Comparison of ENCODE assay signal across 24 cellular contexts in genomic region chr6:36491378-36491965, GRCh38. TPM values are rescaled to one million over a fixed set of nuclear protein-coding genes. Genes with fewer than 3 reads are reported as not detected.
DNase-seq lines count a peak whose midpoint lies in the region; ATAC-seq, FAIRE-seq and TF ChIP-seq lines count a peak whose summit lies in the region.
"Had no signal": no experiment of that assay in that cellular context is flagged by ENCODE, and none has a peak within 500 bp of the region (broad histone marks: within the 10 kb centered on the region; RNA-seq: fewer than 3 reads in every experiment).

No MANE protein-coding gene starts in this region.

- peaks cover 23% of the 10 kb centered on the region; the same call in 1 of the 2 replicates for H3K4me1 ChIP-seq in GM23338 (ENCODE audit: insufficient read depth)
- peaks cover 16% of the 10 kb centered on the region for H3K4me1 ChIP-seq in astrocyte (ENCODE audit: insufficient read depth, low read length)
- H3K4me1 ChIP-seq: BLaER1 had no signal

- FAIRE-seq in astrocyte (lab: Jason Lieb, UNC): no peak
- FAIRE-seq: islet of Langerhans had no signal

- H3K27me3 Mint-ChIP-seq in GM23338 (ENCODE audit: insufficient read depth, low read depth, poor library complexity) (peaks cover 4% of the 10 kb centered on the region), astrocyte (ENCODE audit: low read depth, unreplicated experiment) (no peaks in the 10 kb centered on the region)
- H3K27me3 Mint-ChIP-seq: activated B cell treated with CpG ODN at 0.5 μM for 24 hours; activated CD8-positive, alpha-beta memory T cell treated with anti-CD3 and anti-CD28 coated beads, Interleukin-2, amount 10 ng/mL, durations not matched to agents 7 days and 5 days; activated naive CD8-positive, alpha-beta T cell; memory B cell; T-cell had no signal

- H3F3A ChIP-seq in GM23338 (replicated peaks; ENCODE audit: low read depth): no peaks in the 10 kb centered on the region

- no peak overlapping the region for H3K27ac Mint-ChIP-seq in GM23338
- H3K27ac Mint-ChIP-seq in astrocyte (ENCODE audit: unreplicated experiment): no peak overlapping the region
- H3K27ac Mint-ChIP-seq: activated B cell treated with CpG ODN at 0.5 μM for 24 hours; activated CD8-positive, alpha-beta memory T cell treated with anti-CD3 and anti-CD28 coated beads, Interleukin-2, amount 10 ng/mL, durations not matched to agents 7 days and 5 days; memory B cell had no signal

- in situ Hi-C loops in Caki2 (cut with HindIII; ENCODE audit: low pct_unique_long_range_greater_than_20kb, low sequenced_read_pairs): no loop called here

- H3K79me2 ChIP-seq in GM23338 (replicated peaks; ENCODE audit: insufficient read depth) (no peaks in the 10 kb centered on the region), astrocyte (ENCODE audit: insufficient read depth, low read length) (no peaks in the 10 kb centered on the region)

- DNase-seq in Caki2 (ENCODE audit: low read depth) (peak; percentile 50), GM23338 (ENCODE audit: low spot score) (peak; percentile 60), astrocyte (ENCODE audit: low read depth) (peak; percentile 26), left kidney (ENCODE audit: low read depth, low spot score) (peak; percentile 15), GM10266 (ENCODE audit: extremely low spot score) (no peak), DMS153 (lab: John Stamatoyannopoulos, UW) (no peak)
- no peak for DNase-seq in stimulated activated CD4-positive, alpha-beta T cell treated with anti-CD3 and anti-CD28 coated beads, Interleukin-2, amount 100 ng/mL, for 24 hours
- DNase-seq: activated B cell treated with CpG ODN at 0.5 μM for 24 hours; activated CD8-positive, alpha-beta memory T cell treated with anti-CD3 and anti-CD28 coated beads, Interleukin-2, amount 10 ng/mL, durations not matched to agents 7 days and 5 days; DMS79; dorsolateral prefrontal cortex; NCI-H1436; NK-92 treated with Interleukin-12 subunit alpha and Interleukin-12 subunit beta, amount 100 ng/mL, for 24 hours; retina; stimulated activated CD4-positive, alpha-beta T cell treated with anti-CD3 and anti-CD28 coated beads, Interleukin-12 subunit alpha, Interleukin-12 subunit beta, amount 100 ng/mL, for 4 hours; T-cell had no signal

- H3K4me3 Mint-ChIP-seq in GM23338 (no peak overlapping the region), astrocyte (ENCODE audit: unreplicated experiment) (peak overlapping the region; percentile 17)
- H3K4me3 Mint-ChIP-seq: activated B cell treated with CpG ODN at 0.5 μM for 24 hours; activated CD8-positive, alpha-beta memory T cell treated with anti-CD3 and anti-CD28 coated beads, Interleukin-2, amount 10 ng/mL, durations not matched to agents 7 days and 5 days; activated naive CD8-positive, alpha-beta T cell; memory B cell; neural crest cell; stimulated activated effector memory CD8-positive, alpha-beta T cell treated with anti-CD3 and anti-CD28 coated beads, Interleukin-12 subunit alpha, Interleukin-12 subunit beta, amount 100 ng/mL, for 72 hours; T-cell had no signal

- H3K27ac ChIP-seq in GM23338 (ENCODE audit: low read depth): peak overlapping the region; percentile 14
- H3K27ac ChIP-seq in astrocyte (ENCODE audit: low read depth, low read length): no peak overlapping the region
- H3K27ac ChIP-seq: BLaER1, dorsolateral prefrontal cortex, tibial nerve had no signal

- H3K27me3 ChIP-seq in GM23338 (ENCODE audit: insufficient read depth) (no peaks in the 10 kb centered on the region), astrocyte (ENCODE audit: insufficient read depth, low read length) (no peaks in the 10 kb centered on the region)
- H3K27me3 ChIP-seq: BLaER1, dorsolateral prefrontal cortex, tibial nerve had no signal

- no peak overlapping the region for H3K4me2 ChIP-seq in GM23338
- no peak overlapping the region for H3K4me2 ChIP-seq in astrocyte (ENCODE audit: low read length)
- H3K4me2 ChIP-seq: BLaER1 had no signal

- H3K36me3 Mint-ChIP-seq in GM23338 (ENCODE audit: low read depth): peaks cover 24% of the 10 kb centered on the region
- peaks cover 19% of the 10 kb centered on the region for H3K36me3 Mint-ChIP-seq in astrocyte (ENCODE audit: low read depth, unreplicated experiment)

- no peaks in the 10 kb centered on the region for H3K9me3 ChIP-seq in astrocyte (ENCODE audit: insufficient read depth, low read depth, low read length)
- H3K9me3 ChIP-seq: BLaER1, tibial nerve had no signal

- H3K4me3 ChIP-seq in GM23338 (no peak overlapping the region), astrocyte (ENCODE audit: insufficient read depth, low read depth, low read length) (no peak overlapping the region)
- H3K4me3 ChIP-seq: BLaER1, dorsolateral prefrontal cortex, tibial nerve had no signal

- no peak overlapping the region for H3K9ac ChIP-seq in astrocyte (ENCODE audit: low read length)
- H3K9ac ChIP-seq: BLaER1 had no signal

- H3K9me3 Mint-ChIP-seq in GM23338: no peaks in the 10 kb centered on the region
- no peaks in the 10 kb centered on the region for H3K9me3 Mint-ChIP-seq in astrocyte (ENCODE audit: unreplicated experiment)
- H3K9me3 Mint-ChIP-seq: activated B cell treated with CpG ODN at 0.5 μM for 24 hours; memory B cell; neural crest cell; stimulated activated effector memory CD8-positive, alpha-beta T cell treated with anti-CD3 and anti-CD28 coated beads, Interleukin-12 subunit alpha, Interleukin-12 subunit beta, amount 100 ng/mL, for 72 hours; T-cell had no signal

- H3K36me3 ChIP-seq in GM23338 (ENCODE audit: insufficient read depth) (peaks cover 6% of the 10 kb centered on the region), astrocyte (ENCODE audit: insufficient read depth, low read length) (peaks cover 30% of the 10 kb centered on the region)

- H2AFZ ChIP-seq in GM23338 (no peak overlapping the region), astrocyte (ENCODE audit: low read depth, low read length) (no peak overlapping the region)

- ATAC-seq in GM23338: peak; percentile 57
- ATAC-seq: activated CD8-positive, alpha-beta memory T cell treated with anti-CD3 and anti-CD28 coated beads, Interleukin-2, amount 10 ng/mL, durations not matched to agents 7 days and 5 days; stimulated activated effector memory CD8-positive, alpha-beta T cell treated with anti-CD3 and anti-CD28 coated beads, Interleukin-12 subunit alpha, Interleukin-12 subunit beta, amount 100 ng/mL, for 72 hours; T-cell had no signal

- no peaks in the 10 kb centered on the region for H3K9me2 ChIP-seq in GM23338 (ENCODE audit: insufficient read depth)

- H4K20me1 ChIP-seq in GM23338 (replicated peaks; ENCODE audit: insufficient read depth) (peaks cover 4% of the 10 kb centered on the region), astrocyte (ENCODE audit: insufficient read depth, low read length) (peaks cover 44% of the 10 kb centered on the region)

- H3K4me1 Mint-ChIP-seq in GM23338 (peaks cover 22% of the 10 kb centered on the region), astrocyte (ENCODE audit: low read depth, unreplicated experiment) (peaks cover 18% of the 10 kb centered on the region)
- H3K4me1 Mint-ChIP-seq: activated B cell treated with CpG ODN at 0.5 μM for 24 hours, memory B cell had no signal

- TF ChIP-seq CTCF in GM23338 (conservative IDR thresholded peaks at IDR 0.05; ENCODE audit: low read depth in 2 of 2): no peak
- TF ChIP-seq CTCF in astrocyte (IDR thresholded peaks at IDR 0.05; ENCODE audit: insufficient read depth, low read depth, low read length): no peak
- no peak for TF ChIP-seq CTCF in GM10266 (IDR thresholded peaks at IDR 0.05; ENCODE audit: control insufficient read depth, insufficient read depth, low read depth, missing control alignments)

TF ChIP-seq in GM23338, 12 proteins besides CTCF, POLR2A, EP300 and RAD21:
- no peak for TF ChIP-seq EZH2 (IDR thresholded peaks at IDR 0.05; ENCODE audit: low read depth, unreplicated experiment)
- peak; percentile 52 for TF ChIP-seq REST (IDR thresholded peaks at IDR 0.05; ENCODE audit: unreplicated experiment)

RNA-seq across cellular contexts. Expression of gene KCTD20, which starts 48.7 kb away (rescaled TPM):
- total RNA-seq in Caki2 (2014; rRNA removed; shearing (Covaris generic); ENCODE audit: low replicate concordance): 78.4 and 98.0 TPM in 2 replicates
- total RNA-seq in GM23338 (2014; rRNA removed; shearing (Covaris generic)): 25.0 and 35.1 TPM in 2 replicates
- polyA plus RNA-seq in GM23338 (2016; fragmentation: Nextera tagmentation; extraction: Ambion mirVana): 7.1 and 7.4 TPM in 2 replicates
- 54.8 and 56.7 TPM in 2 replicates for total RNA-seq in astrocyte

RNA-seq across cellular contexts. Expression of gene PXT1, which starts 48.8 kb away (rescaled TPM):
- total RNA-seq in Caki2 (2014; rRNA removed; shearing (Covaris generic); ENCODE audit: low replicate concordance): 0.20 TPM in 1 of 2 replicates, not detected in the other
- 0.14 TPM in 1 of 2 replicates, not detected in the other for total RNA-seq in GM23338 (2014; rRNA removed; shearing (Covaris generic))
- not detected in 2 replicates for polyA plus RNA-seq in GM23338 (2016; fragmentation: Nextera tagmentation; extraction: Ambion mirVana)
- total RNA-seq in astrocyte: 0.09 and 0.14 TPM in 2 replicates
- total RNA-seq: esophagus mucosa, tibial nerve had no signal

RNA-seq across cellular contexts. Expression of gene STK38, which starts 55.8 kb away (rescaled TPM):
- total RNA-seq in Caki2 (2014; rRNA removed; shearing (Covaris generic); ENCODE audit: low replicate concordance): 24.9 and 32.6 TPM in 2 replicates
- 15.2 and 17.4 TPM in 2 replicates for total RNA-seq in GM23338 (2014; rRNA removed; shearing (Covaris generic))
- polyA plus RNA-seq in GM23338 (2016; fragmentation: Nextera tagmentation; extraction: Ambion mirVana): 9.0 and 10.8 TPM in 2 replicates
- 53.9 and 54.1 TPM in 2 replicates for total RNA-seq in astrocyte

Comparison
In these comparisons a context has a peak if more than half of its experiments do, and no peak if none do; other contexts are left out.
1. DNase-seq: peak in Caki2 (single experiment), GM23338 (single experiment), astrocyte (single experiment) and left kidney (single experiment); none in stimulated activated CD4-positive, alpha-beta T cell treated with anti-CD3 and anti-CD28 coated beads, Interleukin-2, amount 100 ng/mL, for 24 hours (0 of 2), GM10266 (single experiment) and DMS153 (single experiment).